In genomic region chr6:157823523-157824370, GRCh38 we compare ENCODE assay signal across 8 cellular contexts. TPM values are rescaled to one million over a fixed set of nuclear protein-coding genes. Genes with fewer than 3 reads are reported as not detected.
DNase-seq lines count a peak whose midpoint lies in the region; ATAC-seq, FAIRE-seq and TF ChIP-seq lines count a peak whose summit lies in the region.

No MANE protein-coding gene starts in this region.

- peaks cover 17 to 34% (median 31%) of the 10 kb centered on the region in 3 donors for H3K4me1 Mint-ChIP-seq in IgD-negative memory B cell

- DNase-seq in Daoy (ENCODE audit: low read depth) (peak; percentile 79), WERI-Rb-1 (peak; percentile 18), mammary epithelial cell (peak; percentile 85), keratinocyte (ENCODE audit: low read depth, low spot score) (no peak), OCI-M2 (lab: John Stamatoyannopoulos, UW; ENCODE audit: unreplicated experiment) (no peak)
- DNase-seq in stimulated activated CD4-positive, alpha-beta T cell treated with anti-CD3 and anti-CD28 coated beads, Interleukin-1b, Interleukin-23, amount 100 ng/mL, for 24 hours (ENCODE audit: low read depth in 4 of 4, low spot score in 1 of 4) = peak; percentile 49 to 70 (median 62)

- FAIRE-seq in keratinocyte (lab: Jason Lieb, UNC) = peak; percentile 39

- H3K27me3 ChIP-seq in WERI-Rb-1 (ENCODE audit: insufficient read depth, low read depth, severe bottlenecking) (no peaks in the 10 kb centered on the region), mammary epithelial cell (ENCODE audit: insufficient read depth, low read length) (no peaks in the 10 kb centered on the region), keratinocyte (ENCODE audit: control insufficient read depth, extremely low read depth, insufficient read depth, low read length) (no peaks in the 10 kb centered on the region)

- peak overlapping the region; percentile 89 to 97 (median 95) for H3K27ac Mint-ChIP-seq in IgD-negative memory B cell

- intact Hi-C loops in mammary epithelial cell (cut with micrococcal nuclease) = loop anchor here (1.0 to 2.0 kb wide), 4 partner anchors 10 to 59 kb away; no protein-coding TSS in a partner anchor

- H3K27ac ChIP-seq in WERI-Rb-1 (peak overlapping the region; percentile 89), mammary epithelial cell (ENCODE audit: insufficient read depth, low read depth, low read length) (peak overlapping the region; percentile 93), keratinocyte (ENCODE audit: control insufficient read depth, insufficient read depth, low read length) (peak overlapping the region; percentile 96)

- H3K36me3 ChIP-seq in WERI-Rb-1 = no peaks in the 10 kb centered on the region; the same call in 1 of the 2 replicates
- peaks cover 1% of the 10 kb centered on the region for H3K36me3 ChIP-seq in mammary epithelial cell (ENCODE audit: insufficient read depth, low read length)
- peaks cover 0 to 4% of the 10 kb centered on the region in 2 experiments for H3K36me3 ChIP-seq in keratinocyte (ENCODE audit: control insufficient read depth in 2 of 2, extremely low read depth in 1 of 2, insufficient read depth in 2 of 2, low read length in 2 of 2)

- H3K4me1 ChIP-seq in mammary epithelial cell (ENCODE audit: insufficient read depth, low read length) (peaks cover 12% of the 10 kb centered on the region), keratinocyte (ENCODE audit: control insufficient read depth, extremely low read depth, insufficient read depth, low read length) (peaks cover 10% of the 10 kb centered on the region)

- ATAC-seq in GM21529 (IDR thresholded peaks at IDR 0.05; ENCODE audit: unreplicated experiment) = peak; percentile 56

- 4% methylated on average over 9 of the region's 74 CpGs for WGBS in mammary epithelial cell (ENCODE audit: low coverage, missing lambda C conversion rate)

- H3K79me2 ChIP-seq in mammary epithelial cell (ENCODE audit: insufficient read depth, low read length) = peaks cover 48% of the 10 kb centered on the region
- peaks cover 45% of the 10 kb centered on the region for H3K79me2 ChIP-seq in keratinocyte (ENCODE audit: control insufficient read depth, insufficient read depth, low read length)

- H3K4me2 ChIP-seq in mammary epithelial cell (ENCODE audit: insufficient read depth, low read depth, low read length) (peak overlapping the region; percentile 75), keratinocyte (ENCODE audit: control insufficient read depth, extremely low read depth, insufficient read depth, low read depth, low read length) (peak overlapping the region; percentile 82)

- H3K9me3 Mint-ChIP-seq in IgD-negative memory B cell = peaks cover 0 to 2% (median 0%) of the 10 kb centered on the region in 3 donors

- no peaks in the 10 kb centered on the region for H3K36me3 Mint-ChIP-seq in IgD-negative memory B cell

- H3K9ac ChIP-seq in mammary epithelial cell (ENCODE audit: insufficient read depth, low read length) (peak overlapping the region; percentile 97), keratinocyte (ENCODE audit: control insufficient read depth, extremely low read depth, insufficient read depth, low read length) (peak overlapping the region; percentile 96)

- no peaks in the 10 kb centered on the region for H3K27me3 Mint-ChIP-seq in IgD-negative memory B cell

- H3K9me1 ChIP-seq in keratinocyte (ENCODE audit: control insufficient read depth, extremely low read depth, insufficient read depth, low read length) = no peaks in the 10 kb centered on the region

- H3K4me3 ChIP-seq in WERI-Rb-1 (ENCODE audit: low read depth, low read length) = peak overlapping the region; percentile 98
- H3K4me3 ChIP-seq in mammary epithelial cell (replicated peaks in 1 of 3; ENCODE audit: insufficient read depth in 1 of 3, low read depth in 2 of 3, low read length in 3 of 3) = peak overlapping the region; percentile 78 to 95 (median 81)
- peak overlapping the region; percentile 91 to 99 (median 97) for H3K4me3 ChIP-seq in keratinocyte (ENCODE audit: control insufficient read depth in 2 of 3, extremely low read depth in 1 of 3, insufficient read depth in 2 of 3, low read depth in 1 of 3, low read length in 3 of 3)

- peak overlapping the region; percentile 91 to 98 (median 94) for H3K4me3 Mint-ChIP-seq in IgD-negative memory B cell

- in situ Hi-C loops in mammary epithelial cell (cut with MboI; ENCODE audit: low sequenced_read_pairs in 2 of 2) = no loop called here

- H4K20me1 ChIP-seq in mammary epithelial cell (ENCODE audit: insufficient read depth, low read length) (no peaks in the 10 kb centered on the region), keratinocyte (ENCODE audit: control insufficient read depth, extremely low read depth, insufficient read depth, low read length) (no peaks in the 10 kb centered on the region)

- peak overlapping the region; percentile 91 for H2AFZ ChIP-seq in mammary epithelial cell (ENCODE audit: low read depth, low read length)
- peak overlapping the region; percentile 56 for H2AFZ ChIP-seq in keratinocyte (ENCODE audit: control insufficient read depth, low read length)

- dilution Hi-C loops in mammary epithelial cell (cut with HindIII; ENCODE audit: low sequenced_read_pairs) (no loop called here), keratinocyte (cut with MboI; ENCODE audit: extremely low pct_ligation_motif_present, low sequenced_read_pairs) (no loop called here)

- TSS peak; percentile 91 for BruUV-seq in mammary epithelial cell (replicated peaks; lab: Mats Ljungman, UMichigan)

- no peak for TF ChIP-seq CTCF in WERI-Rb-1 (IDR thresholded peaks at IDR 0.05; ENCODE audit: low read depth, low read length)
- no peak for TF ChIP-seq CTCF in mammary epithelial cell (conservative IDR thresholded peaks at IDR 0.05 in 1 of 2, IDR thresholded peaks at IDR 0.05 in 1 of 2; ENCODE audit: extremely low read depth in 1 of 2, insufficient read depth in 1 of 2, low read depth in 1 of 2, low read length in 2 of 2)
- no peak for TF ChIP-seq CTCF in keratinocyte (optimal IDR thresholded peaks at IDR 0.05 in 1 of 3, IDR thresholded peaks at IDR 0.05 in 1 of 3, conservative IDR thresholded peaks at IDR 0.05 in 1 of 3; ENCODE audit: extremely low read depth in 1 of 3, insufficient read depth in 2 of 3, low read length in 3 of 3)

- H3K9me3 ChIP-seq in WERI-Rb-1 (ENCODE audit: severe bottlenecking) = no peaks in the 10 kb centered on the region
- no peaks in the 10 kb centered on the region for H3K9me3 ChIP-seq in mammary epithelial cell (replicated peaks; ENCODE audit: insufficient read depth, low read length)
- H3K9me3 ChIP-seq in keratinocyte (ENCODE audit: control insufficient read depth, low read depth, low read length) = no peaks in the 10 kb centered on the region

- CTCF ChIA-PET in mammary epithelial cell (lab: Charles Lee; ENCODE audit: low non-redundant PET) = no interaction called here

RNA-seq across cellular contexts. Expression of gene SNX9, which starts 0.7 kb away (rescaled TPM):
- total RNA-seq in Daoy (2014; rRNA removed; shearing (Covaris generic)) = 47.4 and 50.5 TPM in 2 replicates
- polyA plus RNA-seq in IgD-negative memory B cell = 21.0 TPM
- 10 to 100 TPM; 31.5 to 59.0 TPM for total RNA-seq in mammary epithelial cell
- polyA plus RNA-seq in mammary epithelial cell = 42.5 TPM
- 24.8 TPM for polyA minus RNA-seq in mammary epithelial cell
- polyA plus RNA-seq in keratinocyte = 25.3 to 40.9 TPM (median 37.8 TPM) in 3 replicates
- polyA plus RNA-seq in keratinocyte (2011; ENCODE audit: low read depth) = 94.9 TPM
- 27.6 and 39.1 TPM in 2 replicates for polyA plus RNA-seq in keratinocyte (2011; cell fraction: cytosol; rRNA removed)
- polyA plus RNA-seq in keratinocyte (2011; cell fraction: nucleus; rRNA removed) = 40.1 and 44.8 TPM in 2 replicates
- 28.5 and 30.4 TPM in 2 replicates for polyA plus RNA-seq in keratinocyte (2012; ENCODE audit: low replicate concordance)
- polyA minus RNA-seq in keratinocyte = 11.9 to 25.8 TPM (median 19.3 TPM) in 3 replicates
- polyA minus RNA-seq in keratinocyte (2011; cell fraction: cytosol; rRNA and poly(A)+ RNA removed) = 22.8 TPM
- polyA minus RNA-seq in keratinocyte (2011; cell fraction: nucleus; rRNA and poly(A)+ RNA removed) = 19.0 and 28.6 TPM in 2 replicates

Comparison
In these comparisons a context has a peak if more than half of its experiments do, and no peak if none do; other contexts are left out.
1. DNase-seq: peak in Daoy (single experiment), WERI-Rb-1 (single experiment), mammary epithelial cell (single experiment) and stimulated activated CD4-positive, alpha-beta T cell treated with anti-CD3 and anti-CD28 coated beads, Interleukin-1b, Interleukin-23, amount 100 ng/mL, for 24 hours (4 of 4); none in keratinocyte (single experiment) and OCI-M2 (single experiment).
2. Peak in every context shown above with its lines, with median percentiles within 50 percentile points of each other: H3K27ac ChIP-seq and H3K4me3 ChIP-seq.